Comparison of ENCODE assay signal across 7 cellular contexts in genomic region chr3:75296858-75297257, GRCh38.
"Had no signal": no experiment of that assay in that cellular context is flagged by ENCODE, and none has a peak within 500 bp of the region (broad histone marks: within the 10 kb centered on the region; RNA-seq: fewer than 3 reads in every experiment).

No MANE protein-coding gene starts in this region.

- H3K27ac Mint-ChIP-seq: IgD-negative memory B cell had no signal

- H3K4me3 ChIP-seq: HAP-1 had no signal

- H3K27me3 Mint-ChIP-seq: IgD-negative memory B cell had no signal

- H3K4me1 Mint-ChIP-seq: IgD-negative memory B cell had no signal

- H3K9me3 ChIP-seq: HAP-1 had no signal

- H3K36me3 Mint-ChIP-seq: IgD-negative memory B cell had no signal

- ATAC-seq: HCT116, HepG2 had no signal

- H3K4me1 ChIP-seq: HAP-1 had no signal

- DNase-seq: GOT3, H7, KBM-7 had no signal

- H3K4me3 Mint-ChIP-seq: IgD-negative memory B cell had no signal

- H3K36me3 ChIP-seq: HAP-1 had no signal
